9 cellular contexts compared by ENCODE assay signal in genomic region chr11:66003291-66003690, GRCh38. TPM values are rescaled to one million over a fixed set of nuclear protein-coding genes. Genes with fewer than 3 reads are reported as not detected.
DNase-seq lines count a peak whose midpoint lies in the region; ATAC-seq, FAIRE-seq and TF ChIP-seq lines count a peak whose summit lies in the region.
"Had no signal": no experiment of that assay in that cellular context is flagged by ENCODE, and none has a peak within 500 bp of the region (broad histone marks: within the 10 kb centered on the region; RNA-seq: fewer than 3 reads in every experiment).

No MANE protein-coding gene starts in this region.

- dilution Hi-C loops in IMR-90 (cut with HindIII; ENCODE audit: low sequenced_read_pairs, unreplicated experiment) (no loop called here), mammary epithelial cell (cut with HindIII; ENCODE audit: low sequenced_read_pairs) (no loop called here)

- H3K18ac ChIP-seq in IMR-90 (ENCODE audit: low read depth, low read length) = no peak overlapping the region

- H3K4ac ChIP-seq in IMR-90 (ENCODE audit: low read depth, low read length) = no peak overlapping the region

- no peak overlapping the region for H4K91ac ChIP-seq in IMR-90 (ENCODE audit: insufficient read depth, low read depth, low read length)

- CTCF ChIA-PET in IMR-90 (lab: Yijun Ruan, JAX) (no interaction called here), mammary epithelial cell (lab: Charles Lee; ENCODE audit: low non-redundant PET) (no interaction called here)

- no peak overlapping the region for H2BK20ac ChIP-seq in IMR-90 (ENCODE audit: low read depth, low read length)

- no peaks in the 10 kb centered on the region for H3K27me3 ChIP-seq in ACC112 (ENCODE audit: insufficient read depth, low read length)
- H3K27me3 ChIP-seq in IMR-90 (ENCODE audit: control insufficient read depth, insufficient read depth, low read length) = no peaks in the 10 kb centered on the region
- H3K27me3 ChIP-seq in mammary epithelial cell (ENCODE audit: insufficient read depth, low read length) = no peaks in the 10 kb centered on the region
- H3K27me3 ChIP-seq in muscle layer of colon (ENCODE audit: control insufficient read depth in 1 of 2, insufficient read depth in 2 of 2, low read length in 2 of 2) = no peaks in the 10 kb centered on the region

- H2AK9ac ChIP-seq in IMR-90 (replicated peaks; ENCODE audit: low read depth, low read length, poor library complexity) = peak overlapping the region; percentile 99

- intact Hi-C loops in IMR-90 (cut with micrococcal nuclease) = loop anchor here (2.0 kb wide), 1 partner anchor 42 kb away; no protein-coding TSS in a partner anchor
- intact Hi-C loops in mammary epithelial cell (cut with micrococcal nuclease) = loop anchor here (5.0 kb wide), 2 partner anchors 64 to 129 kb away; no protein-coding TSS in a partner anchor

- peaks cover 33 to 49% of the 10 kb centered on the region in 2 experiments for H3K79me1 ChIP-seq in IMR-90 (ENCODE audit: low read depth in 1 of 2, low read length in 2 of 2)

- FAIRE-seq in GM12892 (lab: Jason Lieb, UNC) = no peak

- H3K36me3 ChIP-seq in ACC112 (ENCODE audit: insufficient read depth, low read length) = peaks cover 24% of the 10 kb centered on the region
- H3K36me3 ChIP-seq in IMR-90 (ENCODE audit: control insufficient read depth, insufficient read depth, low read length) = peaks cover 26% of the 10 kb centered on the region
- peaks cover 16% of the 10 kb centered on the region for H3K36me3 ChIP-seq in mammary epithelial cell (ENCODE audit: insufficient read depth, low read length)
- peaks cover 37% of the 10 kb centered on the region for H3K36me3 ChIP-seq in muscle layer of colon (ENCODE audit: insufficient read depth, low read length)

- H3K9me3 ChIP-seq in IMR-90 (ENCODE audit: control insufficient read depth, insufficient read depth, low read length) (no peaks in the 10 kb centered on the region), mammary epithelial cell (replicated peaks; ENCODE audit: insufficient read depth, low read length) (no peaks in the 10 kb centered on the region), muscle layer of colon (ENCODE audit: low read length) (no peaks in the 10 kb centered on the region)

- H3K27ac ChIP-seq in ACC112 (ENCODE audit: low read depth, low read length) (no peak overlapping the region), IMR-90 (ENCODE audit: insufficient read depth, low read length) (peak overlapping the region; percentile 78; the same call in 1 of the 2 replicates), mammary epithelial cell (ENCODE audit: insufficient read depth, low read depth, low read length) (peak overlapping the region; percentile 38), muscle layer of colon (ENCODE audit: low read depth, low read length) (peak overlapping the region; percentile 93)

- no peak for TF ChIP-seq RAD21 in IMR-90 (IDR thresholded peaks at IDR 0.05; ENCODE audit: low read length)

- H3K4me3 ChIP-seq in ACC112 (ENCODE audit: low read depth, low read length) (peak overlapping the region; percentile 95), IMR-90 (ENCODE audit: insufficient read depth, low read depth, low read length) (peak overlapping the region; percentile 71), mammary epithelial cell (replicated peaks in 1 of 3; ENCODE audit: insufficient read depth in 1 of 3, low read depth in 2 of 3, low read length in 3 of 3) (peak overlapping the region; percentile 76 to 98 (median 86)), muscle layer of colon (ENCODE audit: low read depth in 1 of 2, low read length in 2 of 2) (peak overlapping the region; percentile 98 to 100)

- no peak overlapping the region for H2BK120ac ChIP-seq in IMR-90 (ENCODE audit: low read depth, low read length)

- DNase-seq in IMR-90 (no peak), mammary epithelial cell (no peak), MV-4-11 (lab: John Stamatoyannopoulos, UW) (no peak), NAMALWA (ENCODE audit: low spot score) (no peak), GM12892 (ENCODE audit: insufficient read length) (no peak)

- 61% methylated on average over 3 of the region's 6 CpGs; no CpG with 5 or more reads in 1 of the 2 experiments for WGBS in IMR-90 (ENCODE audit: extremely low coverage in 2 of 2, insufficient read length in 1 of 2), 2 experiments
- WGBS in mammary epithelial cell (ENCODE audit: low coverage, missing lambda C conversion rate) = 41% methylated on average over 4 of the region's 6 CpGs

- H4K5ac ChIP-seq in IMR-90 (ENCODE audit: low read depth, low read length) = no peak overlapping the region

- H2BK5ac ChIP-seq in IMR-90 (ENCODE audit: low read depth, low read length, poor library complexity, severe bottlenecking) = no peak overlapping the region

- no TSS peak for BruUV-seq in IMR-90 (replicated peaks; lab: Mats Ljungman, UMichigan)
- no TSS peak for BruUV-seq in mammary epithelial cell (replicated peaks; lab: Mats Ljungman, UMichigan)

- H3K9ac ChIP-seq in IMR-90 (ENCODE audit: low read depth, low read length) (no peak overlapping the region), mammary epithelial cell (ENCODE audit: insufficient read depth, low read length) (peak overlapping the region; percentile 60), muscle layer of colon (ENCODE audit: low read length) (peak overlapping the region; percentile 62)

- POLR2A ChIA-PET in IMR-90 (lab: Charles Lee; ENCODE audit: unreplicated experiment) = no interaction called here

- peak overlapping the region; percentile 20; the same call in 1 of the 2 replicates for H2AK5ac ChIP-seq in IMR-90 (ENCODE audit: low read depth, low read length)

- H3K4me1 ChIP-seq in ACC112 (ENCODE audit: control insufficient read depth, insufficient read depth, low read length, unreplicated experiment) (peaks cover 18% of the 10 kb centered on the region), IMR-90 (ENCODE audit: control insufficient read depth, insufficient read depth, low read length) (no peaks in the 10 kb centered on the region), mammary epithelial cell (ENCODE audit: insufficient read depth, low read length) (peaks cover 23% of the 10 kb centered on the region), muscle layer of colon (ENCODE audit: insufficient read depth, low read length) (peaks cover 16% of the 10 kb centered on the region)

- peak overlapping the region in 1 of 2 experiments; percentile 77; a peak in 1 of 4 replicates for H4K8ac ChIP-seq in IMR-90 (ENCODE audit: low read depth in 2 of 2, low read length in 2 of 2)

- 0 out of 2 replicates have a peak, but pooled peaks cover 3% of the 10 kb centered on the region for H3K9me1 ChIP-seq in IMR-90 (ENCODE audit: insufficient read depth, low read length)

- TF ChIP-seq POLR2A in IMR-90 (IDR thresholded peaks at IDR 0.05; ENCODE audit: low read depth, low read length) (no peak), GM12892 (IDR thresholded peaks at IDR 0.05; ENCODE audit: low read depth, low read length) (no peak)

- H3K79me2 ChIP-seq in ACC112 (ENCODE audit: control insufficient read depth, insufficient read depth, low read length, unreplicated experiment) = peaks cover 38% of the 10 kb centered on the region
- H3K79me2 ChIP-seq in mammary epithelial cell (ENCODE audit: insufficient read depth, low read length) = peaks cover 55% of the 10 kb centered on the region

- no peak overlapping the region for H3K14ac ChIP-seq in IMR-90 (replicated peaks; ENCODE audit: low read depth, low read length)

- TF ChIP-seq CTCF in IMR-90 (conservative IDR thresholded peaks at IDR 0.05; ENCODE audit: low read depth, low read length) = no peak
- no peak for TF ChIP-seq CTCF in mammary epithelial cell (conservative IDR thresholded peaks at IDR 0.05 in 1 of 2, IDR thresholded peaks at IDR 0.05 in 1 of 2; ENCODE audit: extremely low read depth in 1 of 2, insufficient read depth in 1 of 2, low read depth in 1 of 2, low read length in 2 of 2)

- H4K20me1 ChIP-seq in IMR-90 (ENCODE audit: insufficient read depth, low read length) (peaks cover 11% of the 10 kb centered on the region), mammary epithelial cell (ENCODE audit: insufficient read depth, low read length) (no peaks in the 10 kb centered on the region)

- H2BK15ac ChIP-seq in IMR-90 (ENCODE audit: low read depth, low read length) = no peak overlapping the region

- peak overlapping the region; percentile 91 for H3K4me2 ChIP-seq in IMR-90 (ENCODE audit: low read depth, low read length)
- H3K4me2 ChIP-seq in mammary epithelial cell (ENCODE audit: insufficient read depth, low read depth, low read length) = peak overlapping the region; percentile 78

- in situ Hi-C loops in IMR-90 (cut with MboI; ENCODE audit: low sequenced_read_pairs) = no loop called here
- in situ Hi-C loops in mammary epithelial cell (cut with MboI; ENCODE audit: low sequenced_read_pairs in 2 of 2) = loop anchor here in 1 of 2 donors (25.0 kb wide), 1 partner anchor 291 kb away; the partner anchor contains the start of genes KAT5 and RNASEH2C

- H3K23ac ChIP-seq in IMR-90 (ENCODE audit: low read depth, low read length) = no peak overlapping the region

- H2AFZ ChIP-seq in ACC112 (ENCODE audit: low read length, unreplicated experiment) (no peak overlapping the region), IMR-90 (replicated peaks; ENCODE audit: low read length, poor library complexity) (no peak overlapping the region), mammary epithelial cell (ENCODE audit: low read depth, low read length) (no peak overlapping the region)

- H3K56ac ChIP-seq in IMR-90 (ENCODE audit: extremely low read depth, insufficient read depth, low read length) = no peak overlapping the region; the same call in 1 of the 2 replicates

- ATAC-seq in IMR-90 (ENCODE audit: low read depth) = no peak
- ATAC-seq in HG02885 (IDR thresholded peaks at IDR 0.05; ENCODE audit: poor library complexity, unreplicated experiment) = no peak

RNA-seq across cellular contexts. Expression of gene BANF1, which starts 1.0 kb away (rescaled TPM):
- 35.0 and 36.6 TPM in 2 replicates for total RNA-seq in IMR-90 (2012; rRNA removed)
- polyA plus RNA-seq in IMR-90 (2012; rRNA removed) = 242 and 249 TPM in 2 replicates
- polyA plus RNA-seq in IMR-90 (2012; cell fraction: cytosol; rRNA removed) = 138 and 343 TPM in 2 replicates
- 38.2 and 99.5 TPM in 2 replicates for polyA plus RNA-seq in IMR-90 (2012; cell fraction: nucleus; rRNA removed; ENCODE audit: low replicate concordance)
- total RNA-seq in mammary epithelial cell = 100 to 1,000 TPM in 1 of 2 donors, 10 to 100 TPM in 1; 22.8 to 174 TPM
- 155 TPM for polyA plus RNA-seq in mammary epithelial cell
- polyA minus RNA-seq in mammary epithelial cell = 111 TPM
- 190 TPM for polyA plus RNA-seq in GM12892 (2012; ENCODE audit: missing spikeins)

RNA-seq across cellular contexts. Expression of gene EIF1AD, which starts 1.3 kb away (rescaled TPM):
- total RNA-seq in IMR-90 (2012; rRNA removed) (43.0 and 62.6 TPM in 2 replicates), mammary epithelial cell (10 to 100 TPM; 26.8 to 36.9 TPM)
- polyA plus RNA-seq in IMR-90 (2012; rRNA removed) (30.0 and 32.5 TPM in 2 replicates), mammary epithelial cell (40.5 TPM)
- 24.4 and 33.2 TPM in 2 replicates for polyA plus RNA-seq in IMR-90 (2012; cell fraction: cytosol; rRNA removed)
- 19.3 and 23.2 TPM in 2 replicates for polyA plus RNA-seq in IMR-90 (2012; cell fraction: nucleus; rRNA removed; ENCODE audit: low replicate concordance)
- 74.5 TPM for polyA minus RNA-seq in mammary epithelial cell
- polyA plus RNA-seq in GM12892 (2012; ENCODE audit: missing spikeins) = 30.9 TPM

RNA-seq across cellular contexts. Expression of gene CST6, which starts 8.5 kb away (rescaled TPM):
- total RNA-seq in IMR-90 (2012; rRNA removed) = 0.28 and 0.54 TPM in 2 replicates
- 3.0 and 4.9 TPM in 2 replicates for polyA plus RNA-seq in IMR-90 (2012; rRNA removed)
- 1.2 and 6.5 TPM in 2 replicates for polyA plus RNA-seq in IMR-90 (2012; cell fraction: cytosol; rRNA removed)
- 0.37 and 2.0 TPM in 2 replicates for polyA plus RNA-seq in IMR-90 (2012; cell fraction: nucleus; rRNA removed; ENCODE audit: low replicate concordance)
- total RNA-seq in mammary epithelial cell = 10 to 100 TPM in 1 of 2 donors, 1 to 10 TPM in 1; 1.3 to 21.5 TPM
- 8.3 TPM for polyA plus RNA-seq in mammary epithelial cell
- polyA minus RNA-seq in mammary epithelial cell = not detected
- not detected for polyA plus RNA-seq in GM12892 (2012; ENCODE audit: missing spikeins)
- total RNA-seq: NCI-H460 had no signal

RNA-seq across cellular contexts. Expression of gene CATSPER1, which starts 23.0 kb away (rescaled TPM):
- 0.18 and 0.28 TPM in 2 replicates for total RNA-seq in IMR-90 (2012; rRNA removed)
- polyA plus RNA-seq in IMR-90 (2012; rRNA removed) = 0.91 and 1.0 TPM in 2 replicates
- 0.80 and 1.8 TPM in 2 replicates for polyA plus RNA-seq in IMR-90 (2012; cell fraction: cytosol; rRNA removed)
- 0.27 and 0.28 TPM in 2 replicates for polyA plus RNA-seq in IMR-90 (2012; cell fraction: nucleus; rRNA removed; ENCODE audit: low replicate concordance)
- total RNA-seq in mammary epithelial cell = under 1 TPM in 1 of 2 donors, not detected in 1; 0.61 TPM
- polyA plus RNA-seq in mammary epithelial cell = 0.52 TPM
- not detected for polyA minus RNA-seq in mammary epithelial cell
- polyA plus RNA-seq in GM12892 (2012; ENCODE audit: missing spikeins) = not detected
- total RNA-seq: NCI-H460 had no signal

RNA-seq across cellular contexts. Expression of gene SART1, which starts 41.8 kb away (rescaled TPM):
- total RNA-seq in IMR-90 (2012; rRNA removed) (25.5 and 32.5 TPM in 2 replicates), mammary epithelial cell (10 to 100 TPM; 16.5 to 50.7 TPM)
- polyA plus RNA-seq in IMR-90 (2012; rRNA removed) (42.2 and 43.5 TPM in 2 replicates), mammary epithelial cell (18.4 TPM)
- polyA plus RNA-seq in IMR-90 (2012; cell fraction: cytosol; rRNA removed) = 24.2 and 30.0 TPM in 2 replicates
- 59.8 and 62.4 TPM in 2 replicates for polyA plus RNA-seq in IMR-90 (2012; cell fraction: nucleus; rRNA removed; ENCODE audit: low replicate concordance)
- 31.7 TPM for polyA minus RNA-seq in mammary epithelial cell
- polyA plus RNA-seq in GM12892 (2012; ENCODE audit: missing spikeins) = 30.9 TPM
